ENCODE assay signal across 16 cellular contexts in genomic region chr11:61256710-61257482, GRCh38. TPM values are rescaled to one million over a fixed set of nuclear protein-coding genes. Genes with fewer than 3 reads are reported as not detected.
"Had no signal": no experiment of that assay in that cellular context is flagged by ENCODE, and none has a peak within 500 bp of the region (broad histone marks: within the 10 kb centered on the region; RNA-seq: fewer than 3 reads in every experiment).

No MANE protein-coding gene starts in this region.

- ATAC-seq: activated CD8-positive, alpha-beta T cell treated with anti-CD3 and anti-CD28 coated beads for 36 hours; activated naive CD4-positive, alpha-beta T cell treated with anti-CD3 and anti-CD28 coated beads, Interleukin-2, amount 50 U/mL, for 72 hours; esophagus mucosa; naive thymus-derived CD8-positive, alpha-beta T cell had no signal

- H3K9me3 Mint-ChIP-seq: activated B cell treated with CpG ODN at 0.5 μM for 24 hours; activated CD8-positive, alpha-beta T cell treated with anti-CD3 and anti-CD28 coated beads for 36 hours; activated naive CD4-positive, alpha-beta T cell treated with anti-CD3 and anti-CD28 coated beads, Interleukin-2, amount 50 U/mL, for 72 hours; naive thymus-derived CD8-positive, alpha-beta T cell had no signal

- H3K4me3 ChIP-seq: skin epidermis, transverse colon had no signal

- H3K4me1 Mint-ChIP-seq: activated B cell treated with CpG ODN at 0.5 μM for 24 hours; naive thymus-derived CD8-positive, alpha-beta T cell had no signal

- DNase-seq: activated B cell treated with CpG ODN at 0.5 μM for 24 hours; activated CD4-positive, alpha-beta T cell treated with anti-CD3 and anti-CD28 coated beads for 48 hours; activated CD8-positive, alpha-beta T cell treated with anti-CD3 and anti-CD28 coated beads for 36 hours; activated gamma-delta T cell; activated T-cell treated with anti-CD3 and anti-CD28 coated beads, Interleukin-2, amount 50 U/mL, for 48 hours; caudate nucleus; mammary epithelial cell; naive thymus-derived CD8-positive, alpha-beta T cell; stimulated activated CD4-positive, alpha-beta T cell treated with anti-CD3 and anti-CD28 coated beads, Interleukin-15, amount 100 ng/mL, for 24 hours; stimulated activated CD4-positive, alpha-beta T cell treated with anti-CD3 and anti-CD28 coated beads, Interleukin-4, amount 100 ng/mL, for 24 hours; stimulated activated naive CD4-positive, alpha-beta T cell; transverse colon had no signal

- H3K27ac Mint-ChIP-seq: activated B cell treated with CpG ODN at 0.5 μM for 24 hours; activated CD8-positive, alpha-beta T cell treated with anti-CD3 and anti-CD28 coated beads for 36 hours had no signal

- H3K27me3 Mint-ChIP-seq: activated B cell treated with CpG ODN at 0.5 μM for 24 hours; activated CD8-positive, alpha-beta T cell treated with anti-CD3 and anti-CD28 coated beads for 36 hours; naive thymus-derived CD8-positive, alpha-beta T cell had no signal

- H3K4me3 Mint-ChIP-seq: activated B cell treated with CpG ODN at 0.5 μM for 24 hours; activated CD8-positive, alpha-beta T cell treated with anti-CD3 and anti-CD28 coated beads for 36 hours; naive thymus-derived CD8-positive, alpha-beta T cell had no signal

- H3K36me3 Mint-ChIP-seq: activated naive CD4-positive, alpha-beta T cell treated with anti-CD3 and anti-CD28 coated beads, Interleukin-2, amount 50 U/mL, for 72 hours; naive thymus-derived CD8-positive, alpha-beta T cell had no signal

RNA-seq across cellular contexts. Expression of gene PGA5, which starts 15.9 kb away (rescaled TPM):
- total RNA-seq: activated B cell treated with CpG ODN at 0.5 μM for 24 hours; activated CD8-positive, alpha-beta T cell treated with anti-CD3 and anti-CD28 coated beads for 36 hours; activated naive CD4-positive, alpha-beta T cell treated with anti-CD3 and anti-CD28 coated beads, Interleukin-2, amount 50 U/mL, for 72 hours; esophagus mucosa; mammary epithelial cell; naive thymus-derived CD8-positive, alpha-beta T cell; T-helper 1 cell treated with Interleukin-12 subunit alpha and Interleukin-12 subunit beta and Interleukin-4 antibody, amounts not matched to agents 30 ng/mL and 1 ng/mL, for 36 hours had no signal

RNA-seq across cellular contexts. Expression of gene PGA4, which starts 34.7 kb away (rescaled TPM):
- total RNA-seq: activated B cell treated with CpG ODN at 0.5 μM for 24 hours; activated CD8-positive, alpha-beta T cell treated with anti-CD3 and anti-CD28 coated beads for 36 hours; activated naive CD4-positive, alpha-beta T cell treated with anti-CD3 and anti-CD28 coated beads, Interleukin-2, amount 50 U/mL, for 72 hours; esophagus mucosa; mammary epithelial cell; naive thymus-derived CD8-positive, alpha-beta T cell; T-helper 1 cell treated with Interleukin-12 subunit alpha and Interleukin-12 subunit beta and Interleukin-4 antibody, amounts not matched to agents 30 ng/mL and 1 ng/mL, for 36 hours had no signal

RNA-seq across cellular contexts. Expression of gene PGA3, which starts 53.6 kb away (rescaled TPM):
- total RNA-seq: activated B cell treated with CpG ODN at 0.5 μM for 24 hours; activated CD8-positive, alpha-beta T cell treated with anti-CD3 and anti-CD28 coated beads for 36 hours; activated naive CD4-positive, alpha-beta T cell treated with anti-CD3 and anti-CD28 coated beads, Interleukin-2, amount 50 U/mL, for 72 hours; esophagus mucosa; mammary epithelial cell; naive thymus-derived CD8-positive, alpha-beta T cell; T-helper 1 cell treated with Interleukin-12 subunit alpha and Interleukin-12 subunit beta and Interleukin-4 antibody, amounts not matched to agents 30 ng/mL and 1 ng/mL, for 36 hours had no signal
